1 cellular context compared by ENCODE assay signal in genomic region chr1:153404768-153405167, GRCh38.
TF ChIP-seq lines count a peak whose summit lies in the region.

No MANE protein-coding gene starts in this region.

TF ChIP-seq in K562, 482 proteins besides CTCF, POLR2A, EP300 and RAD21 (continued from another document and continues in another):
- TF ChIP-seq ZBTB40 (IDR thresholded peaks at IDR 0.05) (no peak), ZBTB40 (CRISPR knock-in tag; IDR thresholded peaks at IDR 0.05) (peak; percentile 65), E2F5 (CRISPR knock-in tag; IDR thresholded peaks at IDR 0.05) (0 out of 2 replicates have a peak, but pooled peaks have one; percentile 77), PRDM10 (IDR thresholded peaks at IDR 0.05; ENCODE audit: partially characterized antibody) (no peak), MNT (conservative IDR thresholded peaks at IDR 0.05) (peak; percentile 35 to 54; a peak in 2 of 4 replicates), LCOR (CRISPR knock-in tag; IDR thresholded peaks at IDR 0.05) (peak; percentile 94), CTCFL (IDR thresholded peaks at IDR 0.05; ENCODE audit: borderline replicate concordance, insufficient read depth, low read depth, low read length, poor library complexity, severe bottlenecking) (peak; percentile 30), ARID3B (CRISPR knock-in tag; IDR thresholded peaks at IDR 0.05; ENCODE audit: borderline replicate concordance) (no peak), SNRNP70 (optimal IDR thresholded peaks at IDR 0.05; ENCODE audit: low read depth, low read length) (no peak), ETS1 (conservative IDR thresholded peaks at IDR 0.05; ENCODE audit: control insufficient read depth, low read depth, low read length) (no peak), ARID3A (IDR thresholded peaks at IDR 0.05; ENCODE audit: borderline replicate concordance, low read depth, low read length) (no peak), CBX1 (IDR thresholded peaks at IDR 0.05; ENCODE audit: low read depth) (peak; percentile 81; the same call in 1 of the 2 replicates), RAD51 (IDR thresholded peaks at IDR 0.05; ENCODE audit: borderline replicate concordance, low read depth) (peak; percentile 74; the same call in 1 of the 2 replicates), FOXA3 (CRISPR knock-in tag; conservative IDR thresholded peaks at IDR 0.05 in 1 of 2, IDR thresholded peaks at IDR 0.05 in 1 of 2) (peak in 1 of 2 experiments; percentile 66; a peak in 1 of 4 replicates), ZNF184 (CRISPR knock-in tag; IDR thresholded peaks at IDR 0.05) (peak; percentile 87), SMC3 (conservative IDR thresholded peaks at IDR 0.05; ENCODE audit: insufficient read depth, low read depth, low read length) (peak; percentile 58), MAZ (CRISPR knock-in tag; conservative IDR thresholded peaks at IDR 0.05 in 1 of 2, IDR thresholded peaks at IDR 0.05 in 1 of 2) (peak in 1 of 2 experiments; percentile 68; a peak in 2 of 4 replicates), SETDB1 (IDR thresholded peaks at IDR 0.05; ENCODE audit: low read length) (no peak), DIDO1 (tag; IDR thresholded peaks at IDR 0.05; ENCODE audit: low read depth) (no peak), ZNF431 (CRISPR knock-in tag; IDR thresholded peaks at IDR 0.05) (peak; percentile 68; the same call in 1 of the 2 replicates), CREBBP (IDR thresholded peaks at IDR 0.05; ENCODE audit: low read depth, low read length) (no peak), SMAD4 (CRISPR knock-in tag; conservative IDR thresholded peaks at IDR 0.05) (0 out of 2 replicates have a peak, but pooled peaks have one; percentile 14), CHD4 (IDR thresholded peaks at IDR 0.05; ENCODE audit: insufficient read depth, insufficient replicate concordance, low read depth, low read length, poor library complexity, severe bottlenecking) (no peak), ZNF584 (CRISPR knock-in tag; IDR thresholded peaks at IDR 0.05; ENCODE audit: low read depth) (no peak), CBFB (CRISPR knock-in tag; IDR thresholded peaks at IDR 0.05) (no peak), FUS (optimal IDR thresholded peaks at IDR 0.05; ENCODE audit: low read depth, low read length) (no peak), OTX1 (CRISPR knock-in tag; IDR thresholded peaks at IDR 0.05) (no peak), NFATC3 (IDR thresholded peaks at IDR 0.05) (no peak)
